19 cellular contexts compared by ENCODE assay signal in the genomic region with DNA sequence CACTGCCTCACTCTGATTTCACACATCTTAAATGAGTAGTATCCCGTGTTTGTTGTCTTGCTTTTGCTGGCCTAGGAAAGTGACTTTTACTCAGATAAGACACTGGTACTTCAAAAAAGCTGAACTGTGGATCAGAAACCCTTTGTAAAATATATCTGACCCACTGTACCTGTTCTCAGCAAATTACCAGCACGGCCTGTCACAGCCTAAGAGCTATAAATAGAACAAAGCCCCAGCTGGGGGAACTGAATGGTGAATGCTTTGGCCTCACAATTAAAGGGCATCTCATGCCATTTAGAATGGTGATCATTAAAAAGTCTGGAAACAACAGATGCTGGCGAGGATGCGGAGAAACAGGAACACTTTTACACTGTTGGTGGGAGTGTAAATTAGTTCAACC.
DNase-seq lines count a peak whose midpoint lies in the region; ATAC-seq and TF ChIP-seq lines count a peak whose summit lies in the region.
"Had no signal": no experiment of that assay in that cellular context is flagged by ENCODE, and none has a peak within 500 bp of the region (broad histone marks: within the 10 kb centered on the region; RNA-seq: fewer than 3 reads in every experiment).

No MANE protein-coding gene starts in this region.

- H2BK120ac ChIP-seq in IMR-90 (ENCODE audit: low read depth, low read length), result no peak overlapping the region

- POLR2A ChIA-PET in IMR-90 (lab: Charles Lee; ENCODE audit: unreplicated experiment), result no interaction called here

- H3K4me1 ChIP-seq in left ventricle myocardium inferior, result peaks cover 38% of the 10 kb centered on the region
- H3K4me1 ChIP-seq in IMR-90 (ENCODE audit: control insufficient read depth, insufficient read depth, low read length), result peaks cover 15% of the 10 kb centered on the region
- H3K4me1 ChIP-seq in thyroid gland, result peaks cover 21 to 34% of the 10 kb centered on the region in 2 donors
- H3K4me1 ChIP-seq: BE2C had no signal

- peaks cover 67% of the 10 kb centered on the region for H3K4me1 Mint-ChIP-seq in chondrocyte (ENCODE audit: low read depth)
- peaks cover 19 to 28% of the 10 kb centered on the region in 2 donors for H3K4me1 Mint-ChIP-seq in stimulated activated naive B cell treated with anti-CD40 and anti-IgM and Interleukin-4, amounts not matched to agents 10 μg/mL and 1 μg/mL and 100 μg/mL, for 72 hours

- peak overlapping the region; percentile 18 for H3K27ac ChIP-seq in left ventricle myocardium inferior (replicated peaks)
- H3K27ac ChIP-seq in IMR-90 (ENCODE audit: insufficient read depth, low read length), result no peak overlapping the region
- peak overlapping the region in 2 of 3 donors; percentile 34 to 57 for H3K27ac ChIP-seq in thyroid gland
- H3K27ac ChIP-seq: HL-60, Peyer's patch had no signal

- no peak for ATAC-seq in Right ventricle myocardium superior (ENCODE audit: poor library complexity)
- no peak for ATAC-seq in IMR-90 (ENCODE audit: low read depth)
- no peak for ATAC-seq in stimulated activated naive B cell treated with anti-CD40 and anti-IgM and Interleukin-4, amounts not matched to agents 10 μg/mL and 1 μg/mL and 100 μg/mL, for 72 hours (replicated peaks)
- no peak for ATAC-seq in HG03521 (IDR thresholded peaks at IDR 0.05; ENCODE audit: unreplicated experiment)

- H3K9me1 ChIP-seq in IMR-90 (ENCODE audit: insufficient read depth, low read length), result peaks cover 25% of the 10 kb centered on the region

- H3K18ac ChIP-seq in IMR-90 (ENCODE audit: low read depth, low read length), result peak overlapping the region; percentile 22; the same call in 1 of the 2 replicates

- no peak overlapping the region for H3K14ac ChIP-seq in IMR-90 (replicated peaks; ENCODE audit: low read depth, low read length)

- H3K36me3 Mint-ChIP-seq in chondrocyte (ENCODE audit: low read depth), result peaks cover 40% of the 10 kb centered on the region
- peaks cover 47 to 58% of the 10 kb centered on the region in 2 donors for H3K36me3 Mint-ChIP-seq in stimulated activated naive B cell treated with anti-CD40 and anti-IgM and Interleukin-4, amounts not matched to agents 10 μg/mL and 1 μg/mL and 100 μg/mL, for 72 hours

- dilution Hi-C loops in IMR-90 (cut with HindIII; ENCODE audit: low sequenced_read_pairs, unreplicated experiment), result loop anchor here (10.0 kb wide), 1 partner anchor 69 kb away; no protein-coding TSS in a partner anchor

- H3K36me3 ChIP-seq in left ventricle myocardium inferior (peaks cover 32% of the 10 kb centered on the region), IMR-90 (ENCODE audit: control insufficient read depth, insufficient read depth, low read length) (peaks cover 19% of the 10 kb centered on the region), thyroid gland (peaks cover 7 to 12% of the 10 kb centered on the region in 2 donors)

- intact Hi-C loops in left ventricle myocardium inferior (cut with micrococcal nuclease), result no loop called here
- intact Hi-C loops in Right ventricle myocardium superior (cut with DNase I), result no loop called here
- intact Hi-C loops in IMR-90 (cut with micrococcal nuclease), result no loop called here
- intact Hi-C loops in thyroid gland (cut with DNase I), result no loop called here

- H3K4me3 ChIP-seq in left ventricle myocardium inferior (no peak overlapping the region), IMR-90 (ENCODE audit: insufficient read depth, low read depth, low read length) (no peak overlapping the region), thyroid gland (replicated peaks in 1 of 3) (no peak overlapping the region)
- H3K4me3 ChIP-seq: Peyer's patch had no signal

- no peak overlapping the region for H3K56ac ChIP-seq in IMR-90 (ENCODE audit: extremely low read depth, insufficient read depth, low read length)

- no peaks in the 10 kb centered on the region for H3K9me3 ChIP-seq in left ventricle myocardium inferior (replicated peaks)
- no peaks in the 10 kb centered on the region for H3K9me3 ChIP-seq in IMR-90 (ENCODE audit: control insufficient read depth, insufficient read depth, low read length)
- H3K9me3 ChIP-seq in thyroid gland, result no peaks in the 10 kb centered on the region
- H3K9me3 ChIP-seq: BE2C, Peyer's patch had no signal

- H3K27ac Mint-ChIP-seq in chondrocyte (ENCODE audit: unreplicated experiment), result peak overlapping the region; percentile 76
- no peak overlapping the region for H3K27ac Mint-ChIP-seq in stimulated activated naive B cell treated with anti-CD40 and anti-IgM and Interleukin-4, amounts not matched to agents 10 μg/mL and 1 μg/mL and 100 μg/mL, for 72 hours

- no peak overlapping the region for H3K23ac ChIP-seq in IMR-90 (ENCODE audit: low read depth, low read length)

- TF ChIP-seq POLR2A in IMR-90 (IDR thresholded peaks at IDR 0.05; ENCODE audit: low read depth, low read length) (no peak), thyroid gland (IDR thresholded peaks at IDR 0.05) (no peak)

- H3K27me3 Mint-ChIP-seq in chondrocyte (ENCODE audit: low read depth), result no peaks in the 10 kb centered on the region
- H3K27me3 Mint-ChIP-seq in stimulated activated naive B cell treated with anti-CD40 and anti-IgM and Interleukin-4, amounts not matched to agents 10 μg/mL and 1 μg/mL and 100 μg/mL, for 72 hours, result no peaks in the 10 kb centered on the region
- H3K27me3 Mint-ChIP-seq: CD4-positive, CD25-positive, alpha-beta regulatory T cell had no signal

- H2BK15ac ChIP-seq in IMR-90 (ENCODE audit: low read depth, low read length), result no peak overlapping the region

- in situ Hi-C loops in IMR-90 (cut with MboI; ENCODE audit: low sequenced_read_pairs), result no loop called here

- DNase-seq in left ventricle myocardium inferior (no peak), Right ventricle myocardium superior (no peak), IMR-90 (no peak), chondrocyte (ENCODE audit: low spot score) (no peak), thyroid gland (no peak)
- no peak for DNase-seq in stimulated activated naive B cell treated with anti-CD40 and anti-IgM and Interleukin-4, amounts not matched to agents 10 μg/mL and 1 μg/mL and 100 μg/mL, for 72 hours
- DNase-seq: BE2C; CD4-positive, CD25-positive, alpha-beta regulatory T cell; COR-L47; Kasumi-1; MM.1S; NCI-H1092; NCI-H1436 treated with DMSO at 0.1 percent for 48 hours; NCI-H2029; NCI-H446 treated with DMSO at 0.1 percent for 48 hours; NK-92 treated with Interleukin-12 subunit alpha and Interleukin-12 subunit beta, amount 100 ng/mL, for 24 hours; Peyer's patch had no signal

- no peak overlapping the region for H4K5ac ChIP-seq in IMR-90 (ENCODE audit: low read depth, low read length)

- no peak overlapping the region for H4K8ac ChIP-seq in IMR-90 (ENCODE audit: low read depth in 2 of 2, low read length in 2 of 2)

- no peak overlapping the region for H3K4ac ChIP-seq in IMR-90 (ENCODE audit: low read depth, low read length)

- H2BK5ac ChIP-seq in IMR-90 (ENCODE audit: low read depth, low read length, poor library complexity, severe bottlenecking), result peak overlapping the region; percentile 89

- CTCF ChIA-PET in IMR-90 (lab: Yijun Ruan, JAX), result interaction anchor here (0.7 kb wide), 1 partner anchor 13 kb away, joined by 3 read pairs; no protein-coding TSS in a partner anchor

- no peak overlapping the region for H2BK20ac ChIP-seq in IMR-90 (ENCODE audit: low read depth, low read length)

- TF ChIP-seq CTCF in left ventricle myocardium inferior (IDR thresholded peaks at IDR 0.05; ENCODE audit: borderline replicate concordance) (no peak), IMR-90 (conservative IDR thresholded peaks at IDR 0.05; ENCODE audit: low read depth, low read length) (no peak), chondrocyte (IDR thresholded peaks at IDR 0.05) (no peak), thyroid gland (IDR thresholded peaks at IDR 0.05) (no peak)

- no peak overlapping the region for H2AFZ ChIP-seq in IMR-90 (replicated peaks; ENCODE audit: low read length, poor library complexity)

- WGBS in IMR-90 (ENCODE audit: extremely low coverage in 2 of 2, insufficient read length in 1 of 2), 2 experiments, result no CpG with 5 or more reads among the region's 4 CpGs
- 79 to 83% methylated on average over 4 of the region's 4 CpGs for WGBS in thyroid gland, 2 donors

- peaks cover 41 to 83% of the 10 kb centered on the region in 2 experiments for H3K79me1 ChIP-seq in IMR-90 (ENCODE audit: low read depth in 1 of 2, low read length in 2 of 2)

- H3K27me3 ChIP-seq in left ventricle myocardium inferior (ENCODE audit: low read depth) (no peaks in the 10 kb centered on the region), IMR-90 (ENCODE audit: control insufficient read depth, insufficient read depth, low read length) (no peaks in the 10 kb centered on the region), thyroid gland (no peaks in the 10 kb centered on the region)
- H3K27me3 ChIP-seq: BE2C, Peyer's patch had no signal

- no peak overlapping the region for H4K91ac ChIP-seq in IMR-90 (ENCODE audit: insufficient read depth, low read depth, low read length)

- TF ChIP-seq RAD21 in IMR-90 (IDR thresholded peaks at IDR 0.05; ENCODE audit: low read length), result no peak

- no TSS peak for BruUV-seq in IMR-90 (replicated peaks; lab: Mats Ljungman, UMichigan)

- H3K9me3 Mint-ChIP-seq in chondrocyte (ENCODE audit: low read depth), result no peaks in the 10 kb centered on the region
- no peaks in the 10 kb centered on the region for H3K9me3 Mint-ChIP-seq in stimulated activated naive B cell treated with anti-CD40 and anti-IgM and Interleukin-4, amounts not matched to agents 10 μg/mL and 1 μg/mL and 100 μg/mL, for 72 hours
- H3K9me3 Mint-ChIP-seq: CD4-positive, CD25-positive, alpha-beta regulatory T cell had no signal

- H2AK9ac ChIP-seq in IMR-90 (replicated peaks; ENCODE audit: low read depth, low read length, poor library complexity), result no peak overlapping the region

- H4K20me1 ChIP-seq in IMR-90 (ENCODE audit: insufficient read depth, low read length), result peaks cover 7% of the 10 kb centered on the region

- no peak overlapping the region for H2AK5ac ChIP-seq in IMR-90 (ENCODE audit: low read depth, low read length)

- no peak overlapping the region for H3K9ac ChIP-seq in IMR-90 (ENCODE audit: low read depth, low read length)

- no peak overlapping the region for H3K4me2 ChIP-seq in IMR-90 (ENCODE audit: low read depth, low read length)

- H3K4me3 Mint-ChIP-seq in chondrocyte (ENCODE audit: unreplicated experiment), result no peak overlapping the region
- H3K4me3 Mint-ChIP-seq in stimulated activated naive B cell treated with anti-CD40 and anti-IgM and Interleukin-4, amounts not matched to agents 10 μg/mL and 1 μg/mL and 100 μg/mL, for 72 hours, result no peak overlapping the region
- H3K4me3 Mint-ChIP-seq: CD4-positive, CD25-positive, alpha-beta regulatory T cell had no signal

TF ChIP-seq in IMR-90, 13 proteins besides CTCF, POLR2A, EP300 and RAD21 (continues in another document):
- TF ChIP-seq, protein P1, sequence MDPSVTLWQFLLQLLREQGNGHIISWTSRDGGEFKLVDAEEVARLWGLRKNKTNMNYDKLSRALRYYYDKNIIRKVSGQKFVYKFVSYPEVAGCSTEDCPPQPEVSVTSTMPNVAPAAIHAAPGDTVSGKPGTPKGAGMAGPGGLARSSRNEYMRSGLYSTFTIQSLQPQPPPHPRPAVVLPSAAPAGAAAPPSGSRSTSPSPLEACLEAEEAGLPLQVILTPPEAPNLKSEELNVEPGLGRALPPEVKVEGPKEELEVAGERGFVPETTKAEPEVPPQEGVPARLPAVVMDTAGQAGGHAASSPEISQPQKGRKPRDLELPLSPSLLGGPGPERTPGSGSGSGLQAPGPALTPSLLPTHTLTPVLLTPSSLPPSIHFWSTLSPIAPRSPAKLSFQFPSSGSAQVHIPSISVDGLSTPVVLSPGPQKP (IDR thresholded peaks at IDR 0.05; ENCODE audit: borderline replicate concordance, low read depth, low read length), result no peak
